ENCODE assay signal across 8 cellular contexts in genomic region chrX:16719334-16720084, GRCh38. TPM values are rescaled to one million over a fixed set of nuclear protein-coding genes. Genes with fewer than 3 reads are reported as not detected.
A peak's percentile ranks its signal among the peaks of the same experiment; 100 is the strongest.
DNase-seq lines count a peak whose midpoint lies in the region; ATAC-seq, FAIRE-seq and TF ChIP-seq lines count a peak whose summit lies in the region.

A gene with protein sequence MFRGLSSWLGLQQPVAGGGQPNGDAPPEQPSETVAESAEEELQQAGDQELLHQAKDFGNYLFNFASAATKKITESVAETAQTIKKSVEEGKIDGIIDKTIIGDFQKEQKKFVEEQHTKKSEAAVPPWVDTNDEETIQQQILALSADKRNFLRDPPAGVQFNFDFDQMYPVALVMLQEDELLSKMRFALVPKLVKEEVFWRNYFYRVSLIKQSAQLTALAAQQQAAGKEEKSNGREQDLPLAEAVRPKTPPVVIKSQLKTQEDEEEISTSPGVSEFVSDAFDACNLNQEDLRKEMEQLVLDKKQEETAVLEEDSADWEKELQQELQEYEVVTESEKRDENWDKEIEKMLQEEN (plus strand): TSS chrX:16719612. CDS start chrX:16719725, 113 bp downstream.

- ATAC-seq in GM19397 (IDR thresholded peaks at IDR 0.05; ENCODE audit: unreplicated experiment) = peak; percentile 98
- ATAC-seq in HG03571 (IDR thresholded peaks at IDR 0.05; ENCODE audit: unreplicated experiment) = peak; percentile 97
- ATAC-seq in HepG2 = peak; percentile 96

- no peaks in the 10 kb centered on the region; a peak in 1 of 5 replicates for H3K27me3 ChIP-seq in HepG2 (ENCODE audit: control insufficient read depth in 1 of 2, insufficient read depth in 2 of 2, low read length in 2 of 2)

- H3K79me2 ChIP-seq in HepG2 (ENCODE audit: insufficient read depth, low read length) = peaks cover 38% of the 10 kb centered on the region

- TF ChIP-seq RAD21 in HepG2 (CRISPR knock-in tag; IDR thresholded peaks at IDR 0.05) = 0 out of 2 replicates have a peak, but pooled peaks have one; percentile 11

- CTCF ChIA-PET in HepG2 (lab: Yijun Ruan, JAX; ENCODE audit: low intra/inter-chr PET ratio, low total read pairs) = no interaction called here

- FAIRE-seq in HepG2 (lab: Jason Lieb, UNC) = peak; percentile 71

- peak within 1 kb of the TSS; percentile 95 for H3K4me2 ChIP-seq in HepG2 (ENCODE audit: low read depth, low read length)

- H3K9ac ChIP-seq in HepG2 (ENCODE audit: insufficient read depth, low read depth, low read length) = peak within 1 kb of the TSS; percentile 86

- in situ Hi-C loops in HepG2 (cut with HindIII; ENCODE audit: extremely low pct_ligation_motif_present, low pct_unique_long_range_greater_than_20kb) = no loop called here

- H3K36me3 ChIP-seq in HepG2 (replicated peaks in 1 of 2; ENCODE audit: control insufficient read depth in 1 of 2, insufficient read depth in 2 of 2, low read length in 2 of 2) = no peaks in the 10 kb centered on the region

- H2AFZ ChIP-seq in HepG2 (ENCODE audit: low read length) = no peak within 1 kb of the TSS

- TF ChIP-seq CTCF in C4-2B (conservative IDR thresholded peaks at IDR 0.05) (no peak), HepG2 (CRISPR knock-in tag; IDR thresholded peaks at IDR 0.05) (0 out of 2 replicates have a peak, but pooled peaks have one; percentile 10)

- POLR2A ChIA-PET in HepG2 (lab: Yijun Ruan, JAX) = interaction anchor here (0.7 to 2.2 kb wide), 16 partner anchors 9 to 930 kb away, joined by 3 to 72 read pairs (median 5); partner anchors contain the start of gene TXLNG

- no peak for TF ChIP-seq EP300 in HepG2 (IDR thresholded peaks at IDR 0.05; ENCODE audit: low read depth in 2 of 2, low read length in 2 of 2)
- TF ChIP-seq EP300 in HepG2 (CRISPR knock-in tag; IDR thresholded peaks at IDR 0.05; ENCODE audit: borderline replicate concordance) = no peak

- H3K4me1 ChIP-seq in HepG2 (ENCODE audit: insufficient read depth, low read length) = peaks cover 35% of the 10 kb centered on the region

- no TSS peak for BruUV-seq in HepG2 (replicated peaks; lab: Mats Ljungman, UMichigan)

- 0% methylated on average over 1 of the region's 54 CpGs for WGBS in HepG2 (ENCODE audit: low lambda C conversion rate)

- H3K27ac ChIP-seq in C4-2B (peak within 1 kb of the TSS; percentile 87), HepG2 (ENCODE audit: extremely low read length, insufficient read depth, low read length) (peak within 1 kb of the TSS; percentile 98)

- peak; percentile 90 to 95 for TF ChIP-seq POLR2A in HepG2 (IDR thresholded peaks at IDR 0.05; ENCODE audit: insufficient read depth in 1 of 2, low read depth in 2 of 2, low read length in 2 of 2)

- peak within 1 kb of the TSS; percentile 73 to 87 (median 81) for H3K4me3 ChIP-seq in HepG2 (replicated peaks in 1 of 3; ENCODE audit: insufficient read depth in 1 of 3, low read depth in 2 of 3, low read length in 3 of 3)

- no peaks in the 10 kb centered on the region for H3K9me3 ChIP-seq in HepG2 (ENCODE audit: low read length)

- H4K20me1 ChIP-seq in HepG2 (ENCODE audit: insufficient read depth, low read length) = no peaks in the 10 kb centered on the region

- intact Hi-C loops in HepG2 (cut with micrococcal nuclease; ENCODE audit: unreplicated experiment) = loop anchor here (10.0 kb wide), 2 partner anchors 65 to 1845 kb away; partner anchors contain the start of genes FANCB, MOSPD2 and TXLNG

- peak; percentile 98 for DNase-seq in NCI-H82 (lab: John Stamatoyannopoulos, UW)
- DNase-seq in activated CD4-positive, alpha-beta T cell treated with anti-CD3 and anti-CD28 coated beads, Interleukin-2, amount 50 U/mL, for 48 hours = peak; percentile 91 to 92
- peak; percentile 95 for DNase-seq in dermis blood vessel endothelial cell
- peak; percentile 92 for DNase-seq in HepG2 (ENCODE audit: low spot score)
- peak; percentile 89 for DNase-seq in stimulated activated CD4-positive, alpha-beta T cell treated with anti-CD3 and anti-CD28 coated beads, Interleukin-4, amount 100 ng/mL, for 1 hour

TF ChIP-seq in HepG2, 621 proteins besides CTCF, POLR2A, EP300 and RAD21 (continues in another document):
- TF ChIP-seq HNRNPL (IDR thresholded peaks at IDR 0.05; ENCODE audit: low read depth, low read length) (no peak), MED1 (CRISPR knock-in tag; IDR thresholded peaks at IDR 0.05) (peak; percentile 40; the same call in 1 of the 2 replicates), POLR2AphosphoS5 (IDR thresholded peaks at IDR 0.05; ENCODE audit: low read depth, low read length) (peak; percentile 95), RNF219 (CRISPR knock-in tag; IDR thresholded peaks at IDR 0.05) (no peak), ZNF10 (CRISPR knock-in tag; IDR thresholded peaks at IDR 0.05; ENCODE audit: borderline replicate concordance, low read depth) (no peak), BCL3 (CRISPR knock-in tag; IDR thresholded peaks at IDR 0.05) (peak; percentile 71; the same call in 1 of the 2 replicates), ZNF678 (CRISPR knock-in tag; IDR thresholded peaks at IDR 0.05) (no peak), ZNF747 (CRISPR knock-in tag; IDR thresholded peaks at IDR 0.05; ENCODE audit: borderline replicate concordance) (peak; percentile 33; the same call in 1 of the 2 replicates), ZNF576 (CRISPR knock-in tag; IDR thresholded peaks at IDR 0.05) (no peak), ZNF563 (CRISPR knock-in tag; IDR thresholded peaks at IDR 0.05) (no peak), KDM2A (CRISPR knock-in tag; IDR thresholded peaks at IDR 0.05; ENCODE audit: borderline replicate concordance, low read depth) (0 out of 2 replicates have a peak, but pooled peaks have one; percentile 25), NCOA2 (CRISPR knock-in tag; IDR thresholded peaks at IDR 0.05) (no peak)
- TF ChIP-seq, protein P1, sequence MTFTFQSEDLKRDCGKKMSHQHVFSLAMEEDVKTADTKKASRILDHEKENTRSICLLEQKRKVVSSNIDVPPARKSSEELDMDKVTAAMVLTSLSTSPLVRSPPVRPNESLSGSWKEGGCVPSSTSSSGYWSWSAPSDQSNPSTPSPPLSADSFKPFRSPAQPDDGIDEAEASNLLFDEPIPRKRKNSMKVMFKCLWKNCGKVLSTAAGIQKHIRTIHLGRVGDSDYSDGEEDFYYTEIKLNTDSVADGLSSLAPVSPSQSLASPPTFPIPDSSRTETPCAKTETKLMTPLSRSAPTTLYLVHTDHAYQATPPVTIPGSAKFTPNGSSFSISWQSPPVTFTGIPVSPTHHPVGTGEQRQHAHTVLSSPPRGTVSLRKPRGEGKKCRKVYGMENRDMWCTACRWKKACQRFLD (CRISPR knock-in tag; IDR thresholded peaks at IDR 0.05; ENCODE audit: borderline replicate concordance) = no peak

RNA-seq across cellular contexts. Expression of the gene that starts here (rescaled TPM):
- total RNA-seq in dermis blood vessel endothelial cell (26.8 and 30.1 TPM in 2 replicates), HepG2 (2016; rRNA removed; fragmentation: Illumina TruSeq; extraction: Trizol) (18.5 and 25.3 TPM in 2 replicates)
- 1.8 and 2.4 TPM in 2 replicates for total RNA-seq in HepG2 (2016; cell fraction: cytosol; rRNA removed; fragmentation: Illumina TruSeq; extraction: Trizol; ENCODE audit: low read depth)
- total RNA-seq in HepG2 (2016; cell fraction: insoluble cytoplasmic fraction; rRNA removed; fragmentation: Illumina TruSeq; extraction: Trizol) = 17.7 and 30.0 TPM in 2 replicates
- total RNA-seq in HepG2 (2016; cell fraction: membrane; rRNA removed; fragmentation: Illumina TruSeq; extraction: Trizol) = 6.9 and 7.3 TPM in 2 replicates
- total RNA-seq in HepG2 (2016; cell fraction: nucleus; rRNA removed; fragmentation: Illumina TruSeq; extraction: Trizol) = 10.0 and 11.8 TPM in 2 replicates
- 4.3 and 4.9 TPM in 2 replicates for polyA plus RNA-seq in HepG2 (2011; rRNA removed)
- polyA plus RNA-seq in HepG2 (2011; cell fraction: cytosol; rRNA removed) = 4.1 and 4.7 TPM in 2 replicates
- 1.4 and 2.1 TPM in 2 replicates for polyA plus RNA-seq in HepG2 (2011; cell fraction: nucleus; rRNA removed)
- polyA plus RNA-seq in HepG2 (2012) = 9.0 and 13.4 TPM in 2 replicates
- polyA plus RNA-seq in HepG2 (2016; cell fraction: cytosol; fragmentation: Illumina TruSeq; extraction: Trizol; ENCODE audit: low read depth) = 2.0 and 2.2 TPM in 2 replicates
- 29.4 TPM in 2 replicates for polyA plus RNA-seq in HepG2 (2016; cell fraction: insoluble cytoplasmic fraction; fragmentation: Illumina TruSeq; extraction: Trizol; ENCODE audit: low read depth)
- 4.6 and 4.9 TPM in 2 replicates for polyA plus RNA-seq in HepG2 (2016; cell fraction: membrane; fragmentation: Illumina TruSeq; extraction: Trizol; ENCODE audit: low read depth)
- polyA plus RNA-seq in HepG2 (2016; cell fraction: nucleus; fragmentation: Illumina TruSeq; extraction: Trizol; ENCODE audit: insufficient read depth, low read depth) = 10.1 and 12.0 TPM in 2 replicates
- 3.2 and 10.1 TPM in 2 replicates for polyA minus RNA-seq in HepG2 (2011; rRNA and poly(A)+ RNA removed; ENCODE audit: low replicate concordance)
- polyA minus RNA-seq in HepG2 (2011; cell fraction: cytosol; rRNA and poly(A)+ RNA removed) = 3.6 and 4.2 TPM in 2 replicates
- 5.7 and 5.9 TPM in 2 replicates for polyA minus RNA-seq in HepG2 (2011; cell fraction: nucleus; rRNA and poly(A)+ RNA removed)

Comparison
In these comparisons a context has a peak if more than half of its experiments do, and no peak if none do; other contexts are left out.
1. Peak in every context shown above with its lines: DNase-seq, ATAC-seq, H3K4me3 ChIP-seq and H3K27ac ChIP-seq.